Comparison of ENCODE assay signal across 1 cellular context in the genomic region with DNA sequence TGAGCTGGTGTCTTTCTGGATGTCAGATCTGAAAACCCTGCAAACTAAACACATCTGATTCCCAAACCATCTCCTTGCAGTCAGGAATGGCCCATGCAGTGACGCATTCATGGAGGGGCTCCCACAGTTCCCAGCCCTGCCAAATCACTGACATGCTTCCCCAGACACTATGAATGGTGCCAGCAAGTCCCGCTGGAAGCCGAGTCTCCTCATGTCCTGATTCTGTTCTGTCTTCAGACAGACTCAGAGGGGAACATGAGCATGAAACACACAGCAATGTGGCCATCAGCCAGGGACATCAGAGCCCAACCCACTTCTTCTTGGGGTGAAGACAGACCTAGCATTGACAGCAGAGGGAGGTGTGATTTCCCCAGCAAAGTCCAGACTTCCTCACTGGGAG.
TF ChIP-seq lines count a peak whose summit lies in the region.

No MANE protein-coding gene starts in this region.

TF ChIP-seq in IMR-90, 13 proteins besides CTCF, POLR2A, EP300 and RAD21 (continued from another document):
- TF ChIP-seq, protein P1, sequence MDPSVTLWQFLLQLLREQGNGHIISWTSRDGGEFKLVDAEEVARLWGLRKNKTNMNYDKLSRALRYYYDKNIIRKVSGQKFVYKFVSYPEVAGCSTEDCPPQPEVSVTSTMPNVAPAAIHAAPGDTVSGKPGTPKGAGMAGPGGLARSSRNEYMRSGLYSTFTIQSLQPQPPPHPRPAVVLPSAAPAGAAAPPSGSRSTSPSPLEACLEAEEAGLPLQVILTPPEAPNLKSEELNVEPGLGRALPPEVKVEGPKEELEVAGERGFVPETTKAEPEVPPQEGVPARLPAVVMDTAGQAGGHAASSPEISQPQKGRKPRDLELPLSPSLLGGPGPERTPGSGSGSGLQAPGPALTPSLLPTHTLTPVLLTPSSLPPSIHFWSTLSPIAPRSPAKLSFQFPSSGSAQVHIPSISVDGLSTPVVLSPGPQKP (IDR thresholded peaks at IDR 0.05; ENCODE audit: borderline replicate concordance, low read depth, low read length), result no peak
- no peak for TF ChIP-seq MXI1 (IDR thresholded peaks at IDR 0.05; ENCODE audit: borderline replicate concordance, low read depth, low read length)
- no peak for TF ChIP-seq SMC3 (IDR thresholded peaks at IDR 0.05; ENCODE audit: low read depth, low read length)
